1 cellular context compared by ENCODE assay signal in the genomic region with DNA sequence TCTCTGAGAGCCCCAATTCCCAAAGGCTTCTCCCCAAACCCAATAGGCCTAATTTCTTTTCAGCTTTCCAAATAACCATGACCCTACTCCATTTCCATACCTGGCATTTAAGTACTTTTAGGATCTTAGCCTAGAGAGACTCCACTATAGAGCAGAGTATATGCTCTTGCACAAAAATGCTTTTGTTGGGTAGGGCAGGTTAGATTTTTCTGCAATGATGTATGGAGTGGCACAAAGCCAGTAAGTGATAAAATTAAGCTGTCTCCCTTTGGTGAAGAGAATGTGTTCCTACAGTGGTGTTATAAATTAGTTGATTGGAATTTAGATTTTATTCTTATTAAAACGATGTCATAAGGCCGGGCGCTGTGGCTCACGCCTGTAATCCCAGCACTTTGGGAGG.
TF ChIP-seq lines count a peak whose summit lies in the region.

No MANE protein-coding gene starts in this region.

TF ChIP-seq in IMR-90, 13 proteins besides CTCF, POLR2A, EP300 and RAD21:
- TF ChIP-seq CHD1 (IDR thresholded peaks at IDR 0.05; ENCODE audit: low read depth, low read length) (no peak), RFX5 (IDR thresholded peaks at IDR 0.05; ENCODE audit: low read depth, low read length) (no peak), BHLHE40 (IDR thresholded peaks at IDR 0.05; ENCODE audit: low read depth, low read length) (no peak), MXI1 (IDR thresholded peaks at IDR 0.05; ENCODE audit: borderline replicate concordance, low read depth, low read length) (no peak), SMC3 (IDR thresholded peaks at IDR 0.05; ENCODE audit: low read depth, low read length) (no peak), FOS (IDR thresholded peaks at IDR 0.05; ENCODE audit: low read depth, low read length) (no peak)
TF ChIP-seq in IMR-90: peak in this region for 0.
